27 cellular contexts compared by ENCODE assay signal in the genomic region with DNA sequence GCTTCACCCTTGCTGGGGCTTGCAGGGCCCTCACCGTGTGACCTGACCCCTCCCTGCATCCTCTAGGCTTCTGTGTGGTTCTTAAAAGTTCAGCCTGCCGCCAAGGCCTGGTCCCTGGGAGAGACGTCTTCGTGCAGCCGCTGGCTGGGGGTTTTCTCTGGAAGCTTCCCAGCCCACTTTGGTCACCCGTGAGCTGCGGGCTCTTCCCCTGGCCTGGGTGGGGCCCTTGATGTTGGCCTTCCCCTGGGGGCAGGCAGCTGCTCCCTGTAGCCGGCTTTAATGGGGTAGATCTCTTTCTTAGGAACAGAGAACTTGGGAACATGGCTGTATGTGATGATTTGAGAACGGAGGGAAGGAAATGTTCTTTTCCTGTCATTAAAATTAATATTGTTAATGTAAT. TPM values are rescaled to one million over a fixed set of nuclear protein-coding genes. Genes with fewer than 3 reads are reported as not detected.
"Had no signal": no experiment of that assay in that cellular context is flagged by ENCODE, and none has a peak within 500 bp of the region (broad histone marks: within the 10 kb centered on the region; RNA-seq: fewer than 3 reads in every experiment).

No MANE protein-coding gene starts in this region.

- H3K9me3 Mint-ChIP-seq: activated B cell treated with CpG ODN at 0.5 μM for 24 hours; activated naive CD4-positive, alpha-beta T cell treated with anti-CD3 and anti-CD28 coated beads, Interleukin-2, amount 50 U/mL, for 24 hours; activated naive CD8-positive, alpha-beta T cell treated with anti-CD3 and anti-CD28 coated beads, Interleukin-2, amount 50 U/mL, for 24 hours; activated T-helper 2 cell treated with anti-CD3 and anti-CD28 coated beads, Interferon-gamma antibody, Interleukin-2, Interleukin-4, amounts not matched to agents 10 μg/mL and 5 μg/mL and 100 μg/mL, durations not matched to agents 14 hours and 24 hours and 36 hours; stimulated activated naive CD8-positive, alpha-beta T cell treated with anti-CD3 and anti-CD28 coated beads, Interleukin-15, Interleukin-2, amounts not matched to agents 100 ng/mL and 50 ng/mL, for 24 hours; type B pancreatic cell had no signal

- H3K9me3 ChIP-seq: neutrophil, ovary, prostate gland, uterus had no signal

- H3K36me3 ChIP-seq: ovary, prostate gland, uterus had no signal

- H3K4me3 Mint-ChIP-seq: activated B cell treated with CpG ODN at 0.5 μM for 24 hours; activated CD8-positive, alpha-beta memory T cell treated with anti-CD3 and anti-CD28 coated beads, Interleukin-2, amount 10 ng/mL, durations not matched to agents 7 days and 5 days; activated CD8-positive, alpha-beta T cell treated with anti-CD3 and anti-CD28 coated beads, Interleukin-2, amount 10 ng/mL, durations not matched to agents 7 days and 5 days; activated naive CD4-positive, alpha-beta T cell treated with anti-CD3 and anti-CD28 coated beads, Interleukin-2, amount 50 U/mL, for 24 hours; activated naive CD8-positive, alpha-beta T cell treated with anti-CD3 and anti-CD28 coated beads, Interleukin-2, amount 50 U/mL, for 24 hours; nephron; stimulated activated naive CD8-positive, alpha-beta T cell treated with anti-CD3 and anti-CD28 coated beads, Interleukin-15, Interleukin-2, amounts not matched to agents 100 ng/mL and 50 ng/mL, for 24 hours; type B pancreatic cell had no signal

- ATAC-seq: activated CD8-positive, alpha-beta memory T cell treated with anti-CD3 and anti-CD28 coated beads, Interleukin-2, amount 10 ng/mL, durations not matched to agents 7 days and 5 days; activated CD8-positive, alpha-beta T cell treated with anti-CD3 and anti-CD28 coated beads, Interleukin-2, amount 10 ng/mL, durations not matched to agents 7 days and 5 days; activated naive CD8-positive, alpha-beta T cell treated with anti-CD3 and anti-CD28 coated beads, Interleukin-2, amount 50 U/mL, for 24 hours; esophagus mucosa; left lobe of liver had no signal

- H3K4me1 Mint-ChIP-seq: activated B cell treated with CpG ODN at 0.5 μM for 24 hours; activated CD8-positive, alpha-beta memory T cell treated with anti-CD3 and anti-CD28 coated beads, Interleukin-2, amount 10 ng/mL, durations not matched to agents 7 days and 5 days; activated naive CD8-positive, alpha-beta T cell treated with anti-CD3 and anti-CD28 coated beads, Interleukin-2, amount 50 U/mL, for 24 hours had no signal

- H3K27ac ChIP-seq: neutrophil, ovary, prostate gland, uterus had no signal

- H3K27me3 Mint-ChIP-seq: activated B cell treated with CpG ODN at 0.5 μM for 24 hours; activated CD8-positive, alpha-beta memory T cell treated with anti-CD3 and anti-CD28 coated beads, Interleukin-2, amount 10 ng/mL, durations not matched to agents 7 days and 5 days; activated naive CD4-positive, alpha-beta T cell treated with anti-CD3 and anti-CD28 coated beads, Interleukin-2, amount 50 U/mL, for 24 hours; activated naive CD8-positive, alpha-beta T cell treated with anti-CD3 and anti-CD28 coated beads, Interleukin-2, amount 50 U/mL, for 24 hours; stimulated activated naive CD8-positive, alpha-beta T cell treated with anti-CD3 and anti-CD28 coated beads, Interleukin-15, Interleukin-2, amounts not matched to agents 100 ng/mL and 50 ng/mL, for 24 hours; type B pancreatic cell had no signal

- H3K27me3 ChIP-seq: neutrophil, ovary, uterus had no signal

- H3K4me1 ChIP-seq: prostate gland had no signal

- H3K27ac Mint-ChIP-seq: activated B cell treated with CpG ODN at 0.5 μM for 24 hours; activated CD8-positive, alpha-beta memory T cell treated with anti-CD3 and anti-CD28 coated beads, Interleukin-2, amount 10 ng/mL, durations not matched to agents 7 days and 5 days; activated CD8-positive, alpha-beta T cell treated with anti-CD3 and anti-CD28 coated beads, Interleukin-2, amount 10 ng/mL, durations not matched to agents 7 days and 5 days; activated naive CD4-positive, alpha-beta T cell treated with anti-CD3 and anti-CD28 coated beads, Interleukin-2, amount 50 U/mL, for 24 hours; activated naive CD8-positive, alpha-beta T cell treated with anti-CD3 and anti-CD28 coated beads, Interleukin-2, amount 50 U/mL, for 24 hours; activated T-helper 2 cell treated with anti-CD3 and anti-CD28 coated beads, Interferon-gamma antibody, Interleukin-2, Interleukin-4, amounts not matched to agents 10 μg/mL and 5 μg/mL and 100 μg/mL, durations not matched to agents 14 hours and 24 hours and 36 hours; stimulated activated naive CD8-positive, alpha-beta T cell treated with anti-CD3 and anti-CD28 coated beads, Interleukin-15, Interleukin-2, amounts not matched to agents 100 ng/mL and 50 ng/mL, for 24 hours; type B pancreatic cell had no signal

- H3K4me3 ChIP-seq: lung, ovary, prostate gland, uterus had no signal

- DNase-seq: activated B cell treated with CpG ODN at 0.5 μM for 24 hours; activated CD4-positive, alpha-beta T cell treated with anti-CD3 and anti-CD28 coated beads, Interleukin-2, amount 50 U/mL, for 1 hour; activated CD8-positive, alpha-beta memory T cell treated with anti-CD3 and anti-CD28 coated beads, Interleukin-2, amount 10 ng/mL, durations not matched to agents 7 days and 5 days; activated CD8-positive, alpha-beta T cell treated with anti-CD3 and anti-CD28 coated beads, Interleukin-2, amount 10 ng/mL, durations not matched to agents 7 days and 5 days; activated naive CD8-positive, alpha-beta T cell treated with anti-CD3 and anti-CD28 coated beads, Interleukin-2, amount 50 U/mL, for 24 hours; activated T-cell treated with anti-CD3 and anti-CD28 coated beads, Interleukin-2, amount 50 U/mL, for 48 hours; amygdala; central memory CD4-positive, alpha-beta T cell; foreskin fibroblast; mesendoderm; retina; stimulated activated CD4-positive, alpha-beta T cell treated with anti-CD3 and anti-CD28 coated beads, Interleukin-2, amount 100 ng/mL, for 48 hours; substantia nigra; T-helper 2 cell; uterus had no signal

RNA-seq across cellular contexts. Expression of a gene that starts 32.7 kb away (rescaled TPM):
- total RNA-seq: activated B cell treated with CpG ODN at 0.5 μM for 24 hours; activated CD8-positive, alpha-beta memory T cell treated with anti-CD3 and anti-CD28 coated beads, Interleukin-2, amount 10 ng/mL, durations not matched to agents 7 days and 5 days; activated CD8-positive, alpha-beta T cell treated with anti-CD3 and anti-CD28 coated beads, Interleukin-2, amount 10 ng/mL, durations not matched to agents 7 days and 5 days; activated T-helper 2 cell treated with anti-CD3 and anti-CD28 coated beads, Interferon-gamma antibody, Interleukin-2, Interleukin-4, amounts not matched to agents 10 μg/mL and 5 μg/mL and 100 μg/mL, durations not matched to agents 14 hours and 24 hours and 36 hours; mucosa of gallbladder; ovary had no signal
